In genomic region chr12:100573168-100573498, GRCh38 we compare ENCODE assay signal across 8 cellular contexts. TPM values are rescaled to one million over a fixed set of nuclear protein-coding genes. Genes with fewer than 3 reads are reported as not detected.
DNase-seq lines count a peak whose midpoint lies in the region; ATAC-seq and TF ChIP-seq lines count a peak whose summit lies in the region.

No MANE protein-coding gene starts in this region.

- H3K36me3 ChIP-seq in BLaER1 (no peaks in the 10 kb centered on the region), PC-3 (ENCODE audit: low read depth, low read length) (no peaks in the 10 kb centered on the region), neural progenitor cell (no peaks in the 10 kb centered on the region)

- CTCF ChIA-PET in PC-3 (lab: Charles Lee) = no interaction called here

- intact Hi-C loops in PC-3 (cut with micrococcal nuclease) = loop anchor here (5.0 kb wide), 2 partner anchors 94 to 159 kb away; no protein-coding TSS in a partner anchor

- H3K27me3 Mint-ChIP-seq in neural progenitor cell (ENCODE audit: insufficient read depth, low read depth) = peaks cover 2% of the 10 kb centered on the region

- peak overlapping the region; percentile 97 for H3K4me3 Mint-ChIP-seq in neural progenitor cell

- H3K27me3 ChIP-seq in BLaER1 = no peaks in the 10 kb centered on the region
- H3K27me3 ChIP-seq in PC-3 (ENCODE audit: low read length) = no peaks in the 10 kb centered on the region
- peaks cover 29% of the 10 kb centered on the region for H3K27me3 ChIP-seq in neural progenitor cell

- peaks cover 6% of the 10 kb centered on the region for H3K36me3 Mint-ChIP-seq in neural progenitor cell

- H3K4me1 Mint-ChIP-seq in neural progenitor cell = peaks cover 15% of the 10 kb centered on the region

- H3K4me3 ChIP-seq in BLaER1 (peak overlapping the region; percentile 72), PC-3 (ENCODE audit: low read length) (peak overlapping the region; percentile 84), epithelial cell of esophagus (ENCODE audit: low read length) (peak overlapping the region; percentile 74), neural progenitor cell (peak overlapping the region; percentile 77)

- BruUV-seq in PC-3 (replicated peaks; lab: Mats Ljungman, UMichigan) = no TSS peak

- H3K9me2 ChIP-seq in PC-3 (replicated peaks; ENCODE audit: low read length) = no peaks in the 10 kb centered on the region

- no peaks in the 10 kb centered on the region for H3K9me3 Mint-ChIP-seq in neural progenitor cell

- no peak for DNase-seq in PC-3
- DNase-seq in epithelial cell of esophagus (ENCODE audit: low read depth) = no peak
- DNase-seq in neural progenitor cell (ENCODE audit: low spot score) = no peak
- DNase-seq in activated effector memory CD4-positive, alpha-beta T cell treated with anti-CD3 and anti-CD28 coated beads, Interleukin-2, amount 50 U/mL, for 16 hours = no peak
- no peak for DNase-seq in inferior parietal cortex (ENCODE audit: extremely low spot score)
- no peak for DNase-seq in ecto neural progenitor cell (ENCODE audit: low spot score)

- H3F3A ChIP-seq in PC-3 (ENCODE audit: low read length, unreplicated experiment) = no peaks in the 10 kb centered on the region
- H3F3A ChIP-seq in neural progenitor cell (ENCODE audit: low read depth) = peaks cover 11% of the 10 kb centered on the region

- H2AFZ ChIP-seq in PC-3 (ENCODE audit: low read length) (peak overlapping the region; percentile 95), neural progenitor cell (replicated peaks) (peak overlapping the region; percentile 75)

- H3K9me3 ChIP-seq in BLaER1 (peaks cover 15% of the 10 kb centered on the region), PC-3 (ENCODE audit: low read length) (no peaks in the 10 kb centered on the region), neural progenitor cell (ENCODE audit: low read depth) (no peaks in the 10 kb centered on the region)

- H3K79me2 ChIP-seq in PC-3 (ENCODE audit: low read length) (peaks cover 44% of the 10 kb centered on the region), neural progenitor cell (ENCODE audit: low read depth) (peaks cover 37% of the 10 kb centered on the region)

- ATAC-seq in PC-3 (no peak), GM21515 (IDR thresholded peaks at IDR 0.05; ENCODE audit: unreplicated experiment) (no peak)

- no peak overlapping the region for H3K27ac ChIP-seq in BLaER1
- no peak overlapping the region for H3K27ac ChIP-seq in PC-3 (ENCODE audit: low read length)
- no peak overlapping the region for H3K27ac ChIP-seq in neural progenitor cell

- TF ChIP-seq CTCF in PC-3 (conservative IDR thresholded peaks at IDR 0.05; ENCODE audit: low read depth, low read length) = no peak
- no peak for TF ChIP-seq CTCF in epithelial cell of esophagus (IDR thresholded peaks at IDR 0.05; ENCODE audit: insufficient read depth, low read depth, low read length, missing control alignments)
- TF ChIP-seq CTCF in neural progenitor cell (IDR thresholded peaks at IDR 0.05) = no peak

- H3K4me2 ChIP-seq in BLaER1 (peak overlapping the region; percentile 75), PC-3 (ENCODE audit: low read length) (peak overlapping the region; percentile 90), neural progenitor cell (peak overlapping the region; percentile 86)

- POLR2A ChIA-PET in PC-3 (lab: Charles Lee; ENCODE audit: unreplicated experiment) = interaction anchor here (0.5 kb wide), 1 partner anchor 371 kb away, joined by 3 read pairs; no protein-coding TSS in a partner anchor

- H3K4me1 ChIP-seq in BLaER1 = peaks cover 8% of the 10 kb centered on the region; the same call in 1 of the 2 replicates
- H3K4me1 ChIP-seq in PC-3 (ENCODE audit: insufficient read depth, low read length) = peaks cover 29% of the 10 kb centered on the region
- peaks cover 11% of the 10 kb centered on the region for H3K4me1 ChIP-seq in neural progenitor cell

- H4K20me1 ChIP-seq in BLaER1 (no peaks in the 10 kb centered on the region), PC-3 (ENCODE audit: low read length) (peaks cover 11% of the 10 kb centered on the region), neural progenitor cell (ENCODE audit: low read depth) (peaks cover 14% of the 10 kb centered on the region)

- H3K27ac Mint-ChIP-seq in neural progenitor cell = no peak overlapping the region

- peak overlapping the region; percentile 61; the same call in 1 of the 2 replicates for H3K9ac ChIP-seq in BLaER1
- H3K9ac ChIP-seq in PC-3 (ENCODE audit: low read length) = peak overlapping the region; percentile 67; the same call in 1 of the 2 replicates
- H3K9ac ChIP-seq in neural progenitor cell = no peak overlapping the region

RNA-seq across cellular contexts. Expression of gene GAS2L3, which starts 0.4 kb away (rescaled TPM):
- 24.8 and 27.8 TPM in 2 replicates for total RNA-seq in PC-3 (2014; rRNA removed)
- total RNA-seq in neural progenitor cell (ENCODE audit: low replicate concordance) = 40.6 and 57.6 TPM in 2 replicates
